4 cellular contexts compared by ENCODE assay signal in the genomic region with DNA sequence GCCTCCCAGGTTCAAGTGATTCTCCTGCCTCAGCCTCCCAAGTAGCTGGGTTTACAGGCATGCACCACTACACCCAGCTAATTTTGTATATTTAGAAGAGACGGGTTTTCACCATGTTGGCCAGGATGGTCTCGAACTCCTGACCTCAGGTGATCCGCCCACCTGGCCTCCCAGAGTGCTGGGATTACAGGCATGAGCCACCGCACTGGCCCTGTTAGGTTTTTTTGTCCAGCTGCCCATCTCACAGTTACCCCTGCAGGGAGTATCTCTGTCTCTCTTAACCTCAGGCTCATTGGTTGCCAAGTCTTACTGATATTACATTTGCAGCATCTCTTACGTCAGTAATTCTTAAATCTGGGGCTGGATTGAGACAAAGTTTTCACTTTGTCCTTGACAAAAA. TPM values are rescaled to one million over a fixed set of nuclear protein-coding genes. Genes with fewer than 3 reads are reported as not detected.
"Had no signal": no experiment of that assay in that cellular context is flagged by ENCODE, and none has a peak within 500 bp of the region (broad histone marks: within the 10 kb centered on the region; RNA-seq: fewer than 3 reads in every experiment).

No MANE protein-coding gene starts in this region.

RNA-seq across cellular contexts. Expression of a gene that starts 7.4 kb away (rescaled TPM):
- total RNA-seq: M059J, SK-MEL-5 had no signal
- polyA plus RNA-seq: IgD-negative memory B cell had no signal

RNA-seq across cellular contexts. Expression of a gene that starts 44.3 kb away (rescaled TPM):
- total RNA-seq: K562, M059J, SK-MEL-5 had no signal
- polyA plus RNA-seq: IgD-negative memory B cell, K562 had no signal
